Comparison of ENCODE assay signal across 8 cellular contexts in the genomic region with DNA sequence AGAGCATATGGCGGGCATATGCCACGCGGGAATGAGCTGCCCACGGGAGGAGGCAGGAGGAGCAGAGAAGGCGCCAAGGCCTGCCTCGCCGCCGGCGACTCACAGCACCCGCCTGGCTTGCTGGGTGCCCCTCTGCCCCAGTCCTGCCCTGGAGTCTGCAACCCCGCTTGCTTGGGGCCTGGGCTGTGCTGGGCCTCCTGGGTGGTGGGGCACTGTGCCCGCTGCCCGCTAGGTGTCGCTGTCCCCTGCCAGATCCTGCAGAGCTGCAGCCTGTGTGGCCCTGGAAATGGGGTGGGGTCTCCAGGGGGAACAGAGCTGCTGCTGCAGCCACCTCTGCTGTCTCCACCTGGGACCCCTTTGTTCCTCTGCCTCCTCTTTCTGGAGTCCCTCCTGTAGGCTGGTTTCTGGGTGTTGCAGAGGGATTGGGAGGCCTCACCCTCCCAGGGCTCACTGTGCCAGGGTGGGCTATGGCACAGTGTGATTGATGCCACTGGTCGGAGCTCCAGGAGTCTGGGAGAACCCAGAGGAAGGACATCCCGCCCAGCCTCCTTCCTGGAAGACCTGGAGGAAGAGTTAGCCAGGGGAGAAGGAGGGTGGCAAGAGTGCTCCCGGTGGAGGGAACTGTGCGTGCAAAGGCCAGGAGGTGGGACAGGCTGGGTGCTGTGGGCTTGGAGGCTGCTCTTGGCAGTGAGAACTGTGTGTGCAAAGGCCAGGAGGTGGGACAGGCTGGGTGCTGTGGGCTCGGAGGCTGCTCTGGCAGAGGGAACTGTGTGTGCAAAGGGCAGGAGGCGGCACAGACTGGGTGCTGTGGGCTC.
A peak's percentile ranks its signal among the peaks of the same experiment; 100 is the strongest.
DNase-seq lines count a peak whose midpoint lies in the region; ATAC-seq and TF ChIP-seq lines count a peak whose summit lies in the region.

No MANE protein-coding gene starts in this region.

- H3K9me3 ChIP-seq in liver (ENCODE audit: control insufficient read depth in 4 of 4, low read length in 3 of 4) = no peaks in the 10 kb centered on the region

- DNase-seq in GM10266 (ENCODE audit: extremely low spot score) (peak; percentile 94), cardiac fibroblast (ENCODE audit: low read depth in 2 of 2) (peak; percentile 26 to 42), NCI-H1048 (lab: John Stamatoyannopoulos, UW) (no peak)
- peak; percentile 19 for DNase-seq in Jurkat, Clone E6-1 (ENCODE audit: low read depth, low spot score)
- DNase-seq in stimulated activated CD8-positive, alpha-beta memory T cell treated with anti-CD3 and anti-CD28 coated beads, Interleukin-12 subunit alpha, Interleukin-12 subunit beta, amount 100 ng/mL, for 24 hours (ENCODE audit: extremely low read depth) = peak; percentile 24

- peak; percentile 64 to 77 for ATAC-seq in activated CD4-positive, CD25-positive, alpha-beta regulatory T cell treated with anti-CD3 and anti-CD28 coated beads, Interleukin-2, amount 50 U/mL, for 24 hours
- ATAC-seq in HG03378 (IDR thresholded peaks at IDR 0.05; ENCODE audit: unreplicated experiment) = no peak

- no peaks in the 10 kb centered on the region for H3K36me3 ChIP-seq in liver (ENCODE audit: control insufficient read depth in 4 of 4, insufficient read depth in 3 of 4, low read depth in 1 of 4, low read length in 3 of 4)

- H3K4me3 ChIP-seq in Jurkat, Clone E6-1 (ENCODE audit: low read length) = no peak overlapping the region
- H3K4me3 ChIP-seq in cardiac fibroblast (replicated peaks in 1 of 2; ENCODE audit: low read depth in 2 of 2, low read length in 2 of 2) (no peak overlapping the region), liver (ENCODE audit: low read depth in 1 of 3, low read length in 3 of 3) (no peak overlapping the region)

- peaks cover 0 to 42% (median 21%) of the 10 kb centered on the region in 4 donors for H3K4me1 ChIP-seq in liver (ENCODE audit: control insufficient read depth in 4 of 4, insufficient read depth in 4 of 4, low read length in 3 of 4)

- H3K27ac ChIP-seq in liver (ENCODE audit: low read depth in 1 of 2, low read length in 2 of 2) = no peak overlapping the region

- H3K9ac ChIP-seq in liver (ENCODE audit: low read depth in 1 of 2, low read length in 2 of 2) = no peak overlapping the region

- peak; percentile 64 to 72 for TF ChIP-seq RAD21 in liver (IDR thresholded peaks at IDR 0.05)

- TF ChIP-seq CTCF in GM10266 (IDR thresholded peaks at IDR 0.05; ENCODE audit: control insufficient read depth, insufficient read depth, low read depth, missing control alignments) (peak; percentile 99), cardiac fibroblast (IDR thresholded peaks at IDR 0.05; ENCODE audit: low read depth, low read length) (peak; percentile 90), liver (IDR thresholded peaks at IDR 0.05; ENCODE audit: low read depth, low read length, missing input control) (peak; percentile 87)

- no peaks in the 10 kb centered on the region for H3K27me3 ChIP-seq in liver (ENCODE audit: control insufficient read depth in 4 of 4, insufficient read depth in 4 of 4, low read length in 3 of 4)

- 49% methylated on average over 20 of the region's 20 CpGs for WGBS in liver

TF ChIP-seq in liver, 16 proteins besides CTCF, POLR2A, EP300 and RAD21:
- TF ChIP-seq EGR1 (IDR thresholded peaks at IDR 0.05; ENCODE audit: low read depth in 2 of 2) (no peak), YY1 (IDR thresholded peaks at IDR 0.05) (no peak), GABPA (IDR thresholded peaks at IDR 0.05 in 1 of 2, conservative IDR thresholded peaks at IDR 0.05 in 1 of 2) (no peak), HNF4G (IDR thresholded peaks at IDR 0.05) (no peak), FOXA1 (IDR thresholded peaks at IDR 0.05) (no peak), FOXA2 (IDR thresholded peaks at IDR 0.05) (no peak), HNF4A (conservative IDR thresholded peaks at IDR 0.05) (peak in 1 of 2 donors; percentile 74), NR2F2 (IDR thresholded peaks at IDR 0.05) (no peak), RXRA (IDR thresholded peaks at IDR 0.05) (peak; percentile 26 to 80), SP1 (IDR thresholded peaks at IDR 0.05) (peak; percentile 31), JUND (IDR thresholded peaks at IDR 0.05) (peak in 1 of 2 donors; percentile 42), TAF1 (conservative IDR thresholded peaks at IDR 0.05) (no peak)
- TF ChIP-seq, protein P1, sequence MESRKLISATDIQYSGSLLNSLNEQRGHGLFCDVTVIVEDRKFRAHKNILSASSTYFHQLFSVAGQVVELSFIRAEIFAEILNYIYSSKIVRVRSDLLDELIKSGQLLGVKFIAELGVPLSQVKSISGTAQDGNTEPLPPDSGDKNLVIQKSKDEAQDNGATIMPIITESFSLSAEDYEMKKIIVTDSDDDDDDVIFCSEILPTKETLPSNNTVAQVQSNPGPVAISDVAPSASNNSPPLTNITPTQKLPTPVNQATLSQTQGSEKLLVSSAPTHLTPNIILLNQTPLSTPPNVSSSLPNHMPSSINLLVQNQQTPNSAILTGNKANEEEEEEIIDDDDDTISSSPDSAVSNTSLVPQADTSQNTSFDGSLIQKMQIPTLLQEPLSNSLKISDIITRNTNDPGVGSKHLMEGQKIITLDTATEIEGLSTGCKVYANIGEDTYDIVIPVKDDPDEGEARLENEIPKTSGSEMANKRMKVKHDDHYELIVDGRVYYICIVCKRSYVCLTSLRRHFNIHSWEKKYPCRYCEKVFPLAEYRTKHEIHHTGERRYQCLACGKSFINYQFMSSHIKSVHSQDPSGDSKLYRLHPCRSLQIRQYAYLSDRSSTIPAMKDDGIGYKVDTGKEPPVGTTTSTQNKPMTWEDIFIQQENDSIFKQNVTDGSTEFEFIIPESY (IDR thresholded peaks at IDR 0.05) = no peak
- TF ChIP-seq, protein P2, sequence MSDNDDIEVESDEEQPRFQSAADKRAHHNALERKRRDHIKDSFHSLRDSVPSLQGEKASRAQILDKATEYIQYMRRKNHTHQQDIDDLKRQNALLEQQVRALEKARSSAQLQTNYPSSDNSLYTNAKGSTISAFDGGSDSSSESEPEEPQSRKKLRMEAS (IDR thresholded peaks at IDR 0.05) = no peak
- TF ChIP-seq, protein P3, sequence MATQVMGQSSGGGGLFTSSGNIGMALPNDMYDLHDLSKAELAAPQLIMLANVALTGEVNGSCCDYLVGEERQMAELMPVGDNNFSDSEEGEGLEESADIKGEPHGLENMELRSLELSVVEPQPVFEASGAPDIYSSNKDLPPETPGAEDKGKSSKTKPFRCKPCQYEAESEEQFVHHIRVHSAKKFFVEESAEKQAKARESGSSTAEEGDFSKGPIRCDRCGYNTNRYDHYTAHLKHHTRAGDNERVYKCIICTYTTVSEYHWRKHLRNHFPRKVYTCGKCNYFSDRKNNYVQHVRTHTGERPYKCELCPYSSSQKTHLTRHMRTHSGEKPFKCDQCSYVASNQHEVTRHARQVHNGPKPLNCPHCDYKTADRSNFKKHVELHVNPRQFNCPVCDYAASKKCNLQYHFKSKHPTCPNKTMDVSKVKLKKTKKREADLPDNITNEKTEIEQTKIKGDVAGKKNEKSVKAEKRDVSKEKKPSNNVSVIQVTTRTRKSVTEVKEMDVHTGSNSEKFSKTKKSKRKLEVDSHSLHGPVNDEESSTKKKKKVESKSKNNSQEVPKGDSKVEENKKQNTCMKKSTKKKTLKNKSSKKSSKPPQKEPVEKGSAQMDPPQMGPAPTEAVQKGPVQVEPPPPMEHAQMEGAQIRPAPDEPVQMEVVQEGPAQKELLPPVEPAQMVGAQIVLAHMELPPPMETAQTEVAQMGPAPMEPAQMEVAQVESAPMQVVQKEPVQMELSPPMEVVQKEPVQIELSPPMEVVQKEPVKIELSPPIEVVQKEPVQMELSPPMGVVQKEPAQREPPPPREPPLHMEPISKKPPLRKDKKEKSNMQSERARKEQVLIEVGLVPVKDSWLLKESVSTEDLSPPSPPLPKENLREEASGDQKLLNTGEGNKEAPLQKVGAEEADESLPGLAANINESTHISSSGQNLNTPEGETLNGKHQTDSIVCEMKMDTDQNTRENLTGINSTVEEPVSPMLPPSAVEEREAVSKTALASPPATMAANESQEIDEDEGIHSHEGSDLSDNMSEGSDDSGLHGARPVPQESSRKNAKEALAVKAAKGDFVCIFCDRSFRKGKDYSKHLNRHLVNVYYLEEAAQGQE (IDR thresholded peaks at IDR 0.05) = peak; percentile 26
- TF ChIP-seq, protein P4, sequence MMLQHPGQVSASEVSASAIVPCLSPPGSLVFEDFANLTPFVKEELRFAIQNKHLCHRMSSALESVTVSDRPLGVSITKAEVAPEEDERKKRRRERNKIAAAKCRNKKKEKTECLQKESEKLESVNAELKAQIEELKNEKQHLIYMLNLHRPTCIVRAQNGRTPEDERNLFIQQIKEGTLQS (IDR thresholded peaks at IDR 0.05) = no peak
